ENCODE assay signal across 16 cellular contexts in genomic region chr1:167924553-167925223, GRCh38. TPM values are rescaled to one million over a fixed set of nuclear protein-coding genes. Genes with fewer than 3 reads are reported as not detected.
DNase-seq lines count a peak whose midpoint lies in the region; ATAC-seq, FAIRE-seq and TF ChIP-seq lines count a peak whose summit lies in the region.
"Had no signal": no experiment of that assay in that cellular context is flagged by ENCODE, and none has a peak within 500 bp of the region (broad histone marks: within the 10 kb centered on the region; RNA-seq: fewer than 3 reads in every experiment).

No MANE protein-coding gene starts in this region.

- H3K4me3 ChIP-seq in DOHH2 (ENCODE audit: low read length) (peak overlapping the region; percentile 24), Karpas-422 (ENCODE audit: low read length) (peak overlapping the region; percentile 16; the same call in 1 of the 2 replicates), gastrocnemius medialis (no peak overlapping the region)
- H3K4me3 ChIP-seq: GM23248 had no signal

- TF ChIP-seq CTCF in DOHH2 (IDR thresholded peaks at IDR 0.05; ENCODE audit: low read depth, low read length, poor library complexity, severe bottlenecking) (no peak), gastrocnemius medialis (IDR thresholded peaks at IDR 0.05 in 4 of 5, conservative IDR thresholded peaks at IDR 0.05 in 1 of 5) (no peak)

- peak overlapping the region; percentile 6; the same call in 1 of the 2 replicates for H3K27ac ChIP-seq in DOHH2 (ENCODE audit: low read depth, low read length)
- peak overlapping the region; percentile 65 for H3K27ac ChIP-seq in Karpas-422 (ENCODE audit: low read length)
- peak overlapping the region in 3 of 4 donors; percentile 11 to 85 (median 72) for H3K27ac ChIP-seq in gastrocnemius medialis
- H3K27ac ChIP-seq: GM23248 had no signal

- intact Hi-C loops in gastrocnemius medialis (cut with DNase I; ENCODE audit: low total_unique reads), result loop anchor here (5.0 kb wide), 1 partner anchor 158 kb away; no protein-coding TSS in a partner anchor

- ATAC-seq in gastrocnemius medialis (no peak), HG02970 (IDR thresholded peaks at IDR 0.05; ENCODE audit: low FRiP score, unreplicated experiment) (no peak)

- H3K4me2 ChIP-seq in DOHH2 (ENCODE audit: low read length) (peak overlapping the region; percentile 49), Karpas-422 (ENCODE audit: low read depth, low read length, poor library complexity, severe bottlenecking) (peak overlapping the region; percentile 37)

- H3K9me2 ChIP-seq in DOHH2 (replicated peaks; ENCODE audit: control insufficient read depth, low read length) (no peaks in the 10 kb centered on the region), Karpas-422 (replicated peaks; ENCODE audit: insufficient read depth, low read length) (no peaks in the 10 kb centered on the region)

- H3K27me3 ChIP-seq in DOHH2 (ENCODE audit: control insufficient read depth, low read length) (no peaks in the 10 kb centered on the region), Karpas-422 (ENCODE audit: low read length) (no peaks in the 10 kb centered on the region), gastrocnemius medialis (no peaks in the 10 kb centered on the region)

- H3K36me3 ChIP-seq in DOHH2 (ENCODE audit: control insufficient read depth, low read length) (peaks cover 15% of the 10 kb centered on the region), Karpas-422 (ENCODE audit: insufficient read depth, low read length) (no peaks in the 10 kb centered on the region; the same call in 1 of the 2 replicates), gastrocnemius medialis (no peaks in the 10 kb centered on the region)

- no peaks in the 10 kb centered on the region for H3F3A ChIP-seq in DOHH2 (ENCODE audit: control insufficient read depth, insufficient read depth)

- no peak overlapping the region for H2AFZ ChIP-seq in Karpas-422 (ENCODE audit: low read length)
- H2AFZ ChIP-seq: GM23248 had no signal

- peaks cover 44% of the 10 kb centered on the region for H3K79me2 ChIP-seq in DOHH2 (ENCODE audit: control insufficient read depth, low read length)
- peaks cover 92% of the 10 kb centered on the region for H3K79me2 ChIP-seq in Karpas-422 (ENCODE audit: low read length)

- DNase-seq in Karpas-422, result peak; percentile 61
- no peak for DNase-seq in gastrocnemius medialis
- no peak for DNase-seq in C1 segment of cervical spinal cord (lab: John Stamatoyannopoulos, UW)
- DNase-seq in NCI-H1048 (lab: John Stamatoyannopoulos, UW), result no peak
- DNase-seq: ACHN; CD4-positive, alpha-beta memory T cell; COR-L47; DND-41; GF-D8; GM23248; H7; Kasumi-1 had no signal

- peak; percentile 33 for FAIRE-seq in TTC549 (lab: Jason Lieb, UNC)

- in situ Hi-C loops in gastrocnemius medialis (cut with MboI; ENCODE audit: low sequenced_read_pairs in 4 of 4), result loop anchor here in 2 of 4 donors (25.0 kb wide), 3 partner anchors 212 to 1563 kb away; partner anchors contain the start of genes ATP1B1 (in 1 of the 2), MPZL1 (in 1 of the 2) and SLC19A2 (in 1 of the 2)

- H4K20me1 ChIP-seq in DOHH2 (ENCODE audit: control insufficient read depth, insufficient read depth, low read depth, low read length) (no peaks in the 10 kb centered on the region), Karpas-422 (ENCODE audit: insufficient read depth, low read depth, low read length) (no peaks in the 10 kb centered on the region)

- no peaks in the 10 kb centered on the region for H3K9me3 ChIP-seq in DOHH2 (ENCODE audit: control insufficient read depth, insufficient read depth, low read length)
- H3K9me3 ChIP-seq in Karpas-422 (ENCODE audit: low read length), result no peaks in the 10 kb centered on the region
- H3K9me3 ChIP-seq in gastrocnemius medialis, result no peaks in the 10 kb centered on the region

- H3K4me1 ChIP-seq in DOHH2 (ENCODE audit: control insufficient read depth, low read length) (peaks cover 68% of the 10 kb centered on the region), Karpas-422 (ENCODE audit: low read length) (peaks cover 73% of the 10 kb centered on the region), gastrocnemius medialis (peaks cover 41 to 64% of the 10 kb centered on the region in 2 donors)

- H3K9ac ChIP-seq in Karpas-422 (ENCODE audit: low read length), result no peak overlapping the region
- H3K9ac ChIP-seq: GM23248 had no signal

- TF ChIP-seq POLR2A in gastrocnemius medialis (IDR thresholded peaks at IDR 0.05), result no peak

RNA-seq across cellular contexts. Expression of gene ADCY10, which starts 10.8 kb away (rescaled TPM):
- total RNA-seq in Karpas-422 (2014; rRNA removed; shearing (Covaris generic); ENCODE audit: low replicate concordance), result 0.14 TPM in 1 of 2 replicates, not detected in the other
- total RNA-seq in gastrocnemius medialis, result 1 to 10 TPM in 1 of 4 donors, under 1 TPM in 1, not detected in 2; 0.07 to 1.2 TPM
- total RNA-seq: HT1080 had no signal

RNA-seq across cellular contexts. Expression of gene DCAF6, which starts 11.8 kb away (rescaled TPM):
- total RNA-seq in Karpas-422 (2014; rRNA removed; shearing (Covaris generic); ENCODE audit: low replicate concordance), result 80.0 and 84.6 TPM in 2 replicates
- 100 to 1,000 TPM; 365 to 466 (median 389) TPM for total RNA-seq in gastrocnemius medialis

RNA-seq across cellular contexts. Expression of gene MPC2, which starts 12.2 kb away (rescaled TPM):
- 44.7 and 68.2 TPM in 2 replicates for total RNA-seq in Karpas-422 (2014; rRNA removed; shearing (Covaris generic); ENCODE audit: low replicate concordance)
- total RNA-seq in gastrocnemius medialis, result 100 to 1,000 TPM in 2 of 4 donors, 10 to 100 TPM in 2; 88.2 to 140 (median 100.0) TPM

Comparison
In these comparisons a context has a peak if more than half of its experiments do, and no peak if none do; other contexts are left out.
1. H3K27ac ChIP-seq: peak in every context shown above with its lines; median percentile 72 in gastrocnemius medialis; 65 in Karpas-422; 6 in DOHH2.
2. H3K4me3 ChIP-seq: peak in DOHH2 (single experiment) and Karpas-422 (single experiment); none in gastrocnemius medialis (0 of 4).